In genomic region chr5:115841382-115842088, GRCh38 we compare ENCODE assay signal across 8 cellular contexts. TPM values are rescaled to one million over a fixed set of nuclear protein-coding genes. Genes with fewer than 3 reads are reported as not detected.
DNase-seq lines count a peak whose midpoint lies in the region; ATAC-seq, FAIRE-seq and TF ChIP-seq lines count a peak whose summit lies in the region.

AP3S1 (plus strand) TSS chr5:115841935; CDS start chr5:115842038, 103 bp downstream.
ATG12 (minus strand) TSS chr5:115841565; CDS start chr5:115841552, 13 bp downstream.

- H3K36me3 ChIP-seq in Caco-2 (ENCODE audit: control insufficient read depth, insufficient read depth, low read length) = no peaks in the 10 kb centered on the region
- peaks cover 11% of the 10 kb centered on the region for H3K36me3 ChIP-seq in effector memory CD4-positive, alpha-beta T cell (ENCODE audit: control insufficient read depth, insufficient read depth, low read length)

- H3K9me3 ChIP-seq in Caco-2 = no peaks in the 10 kb centered on the region
- H3K9me3 ChIP-seq in effector memory CD4-positive, alpha-beta T cell (ENCODE audit: control insufficient read depth, low read length) = no peaks in the 10 kb centered on the region

- H3K27me3 ChIP-seq in Caco-2 (replicated peaks; ENCODE audit: control insufficient read depth, insufficient read depth, low read length) = no peaks in the 10 kb centered on the region
- no peaks in the 10 kb centered on the region for H3K27me3 ChIP-seq in effector memory CD4-positive, alpha-beta T cell (replicated peaks; ENCODE audit: control insufficient read depth, insufficient read depth, low read length, poor library complexity, severe bottlenecking)

- ATAC-seq in GM21381 (IDR thresholded peaks at IDR 0.05; ENCODE audit: unreplicated experiment) = peak; percentile 81

- H3K27me3 Mint-ChIP-seq in Caco-2 (ENCODE audit: insufficient read depth, unreplicated experiment) = no peaks in the 10 kb centered on the region

- H3K36me3 Mint-ChIP-seq in Caco-2 (ENCODE audit: insufficient read depth, unreplicated experiment) = peaks cover 13% of the 10 kb centered on the region

- peaks cover 41% of the 10 kb centered on the region for H3K4me1 ChIP-seq in Caco-2
- peaks cover 20% of the 10 kb centered on the region for H3K4me1 ChIP-seq in effector memory CD4-positive, alpha-beta T cell (ENCODE audit: control insufficient read depth, insufficient read depth, low read length, poor library complexity, severe bottlenecking)

- TF ChIP-seq CTCF in Caco-2 (IDR thresholded peaks at IDR 0.05; ENCODE audit: insufficient read depth in 1 of 2, low read depth in 1 of 2, low read length in 1 of 2, severe bottlenecking in 1 of 2, unreplicated experiment in 1 of 2) = no peak

- DNase-seq in Caco-2 = peak; percentile 91 to 94
- DNase-seq in HTR-8/SVneo (ENCODE audit: insufficient read length, low spot score) = peak; percentile 79
- peak; percentile 94 for DNase-seq in NOMO-1 treated with DMSO at 0.1 percent for 48 hours (lab: John Stamatoyannopoulos, UW; ENCODE audit: unreplicated experiment)
- peak; percentile 80 to 84 for DNase-seq in activated CD8-positive, alpha-beta memory T cell treated with anti-CD3 and anti-CD28 coated beads for 4 hours (ENCODE audit: low read depth in 2 of 2)
- peak; percentile 77 to 85 (median 84) for DNase-seq in effector memory CD4-positive, alpha-beta T cell
- peak; percentile 97 for DNase-seq in medulla oblongata (ENCODE audit: extremely low spot score)
- DNase-seq in stimulated activated CD4-positive, alpha-beta T cell treated with anti-CD3 and anti-CD28 coated beads, TNF-alpha, amount 100 ng/mL, for 48 hours (ENCODE audit: low read depth in 3 of 3) = peak; percentile 75 to 83 (median 82)

- intact Hi-C loops in Caco-2 (cut with micrococcal nuclease; ENCODE audit: unreplicated experiment) = loop anchor here (1.0 to 5.0 kb wide), 4 partner anchors 9 to 299 kb away; partner anchors contain the start of genes COMMD10 and FEM1C

- peaks cover 20% of the 10 kb centered on the region for H3K4me1 Mint-ChIP-seq in Caco-2 (ENCODE audit: low read depth, unreplicated experiment)

- BruUV-seq in Caco-2 (replicated peaks; lab: Mats Ljungman, UMichigan) = no TSS peak

- H3K4me3 Mint-ChIP-seq in Caco-2 (ENCODE audit: unreplicated experiment) = peak within 1 kb of the TSS; percentile 95

- peak; percentile 74 for FAIRE-seq in HTR-8/SVneo (lab: Jason Lieb, UNC)

- no peaks in the 10 kb centered on the region for H3K9me3 Mint-ChIP-seq in Caco-2 (ENCODE audit: unreplicated experiment)

- POLR2A ChIA-PET in Caco-2 (lab: Charles Lee) = interaction anchor here (0.5 kb wide), 1 partner anchor 138 kb away, joined by 3 read pairs; no protein-coding TSS in a partner anchor

- H3K27ac Mint-ChIP-seq in Caco-2 (ENCODE audit: unreplicated experiment) = peak within 1 kb of the TSS; percentile 97

- peak within 1 kb of the TSS; percentile 91 for H3K27ac ChIP-seq in effector memory CD4-positive, alpha-beta T cell (ENCODE audit: insufficient read depth, low read length, poor library complexity, severe bottlenecking)

- CTCF ChIA-PET in Caco-2 (lab: Charles Lee) = interaction anchor here (0.6 kb wide), 1 partner anchor 10 kb away, joined by 3 read pairs; no protein-coding TSS in a partner anchor

- H3K4me3 ChIP-seq in Caco-2 (ENCODE audit: low read depth, low read length) = peak within 1 kb of the TSS; percentile 61
- H3K4me3 ChIP-seq in effector memory CD4-positive, alpha-beta T cell (ENCODE audit: insufficient read depth, low read depth, low read length, poor library complexity, severe bottlenecking) = peak within 1 kb of the TSS; percentile 91

RNA-seq across cellular contexts. Expression of gene AP3S1, which starts in this region (rescaled TPM):
- 104 and 106 TPM in 2 replicates for total RNA-seq in Caco-2 (2022)

RNA-seq across cellular contexts. Expression of gene ATG12, which starts in this region (rescaled TPM):
- total RNA-seq in Caco-2 (2022) = 46.8 and 47.5 TPM in 2 replicates

Comparison
In these comparisons a context has a peak if more than half of its experiments do, and no peak if none do; other contexts are left out.
1. Peak in every context shown above with its lines: DNase-seq, ATAC-seq, H3K4me3 ChIP-seq and H3K27ac ChIP-seq.